Comparison of ENCODE assay signal across 17 cellular contexts in the genomic region with DNA sequence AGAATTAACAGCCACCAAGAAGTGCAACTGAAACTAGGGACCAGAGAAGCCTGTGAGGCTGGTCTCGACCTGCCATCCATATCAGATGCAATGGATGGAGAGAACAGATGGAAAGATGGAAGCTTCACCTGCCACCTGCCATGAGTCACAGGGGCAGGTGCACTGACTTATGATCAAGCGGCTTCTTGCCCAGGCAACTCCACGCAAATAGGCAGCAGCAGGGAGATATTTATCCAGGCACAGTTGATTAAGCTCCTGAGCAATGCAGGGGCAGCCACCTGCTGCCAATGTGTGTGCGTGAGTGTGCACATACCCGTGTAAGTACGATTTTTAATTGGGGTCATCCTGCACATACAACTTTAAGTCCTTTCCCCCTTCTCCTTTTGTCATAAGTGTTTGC.
DNase-seq lines count a peak whose midpoint lies in the region; ATAC-seq and TF ChIP-seq lines count a peak whose summit lies in the region.
"Had no signal": no experiment of that assay in that cellular context is flagged by ENCODE, and none has a peak within 500 bp of the region (broad histone marks: within the 10 kb centered on the region; RNA-seq: fewer than 3 reads in every experiment).

No MANE protein-coding gene starts in this region.

- TF ChIP-seq CTCF in mammary epithelial cell (conservative IDR thresholded peaks at IDR 0.05 in 1 of 2, IDR thresholded peaks at IDR 0.05 in 1 of 2; ENCODE audit: extremely low read depth in 1 of 2, insufficient read depth in 1 of 2, low read depth in 1 of 2, low read length in 2 of 2): no peak
- no peak for TF ChIP-seq CTCF in MCF 10A (IDR thresholded peaks at IDR 0.05; ENCODE audit: unreplicated experiment)

- no peak overlapping the region for H3K27ac Mint-ChIP-seq in MCF 10A (ENCODE audit: low read depth, unreplicated experiment)
- H3K27ac Mint-ChIP-seq: activated naive CD8-positive, alpha-beta T cell treated with anti-CD3 and anti-CD28 coated beads, Interleukin-2, amount 50 U/mL, for 24 hours; activated T-cell treated with anti-CD3 and anti-CD28 coated beads, Interleukin-2, amount 50 U/mL, for 72 hours had no signal

- in situ Hi-C loops in mammary epithelial cell (cut with MboI; ENCODE audit: low sequenced_read_pairs in 2 of 2): no loop called here

- H2AFZ ChIP-seq in mammary epithelial cell (ENCODE audit: low read depth, low read length): no peak overlapping the region
- H2AFZ ChIP-seq: parathyroid adenoma had no signal

- no peaks in the 10 kb centered on the region for H3K27me3 ChIP-seq in mammary epithelial cell (ENCODE audit: insufficient read depth, low read length)
- H3K27me3 ChIP-seq: BLaER1 treated with 17β-estradiol and CSF1 and Interleukin-3, amounts not matched to agents 10 nM and 100 nM had no signal

- no peak overlapping the region for H3K4me2 ChIP-seq in mammary epithelial cell (ENCODE audit: insufficient read depth, low read depth, low read length)
- H3K4me2 ChIP-seq: BLaER1 treated with 17β-estradiol and CSF1 and Interleukin-3, amounts not matched to agents 10 nM and 100 nM had no signal

- no peaks in the 10 kb centered on the region for H3K36me3 ChIP-seq in mammary epithelial cell (ENCODE audit: insufficient read depth, low read length)
- H3K36me3 ChIP-seq: BLaER1 treated with 17β-estradiol and CSF1 and Interleukin-3, amounts not matched to agents 10 nM and 100 nM; upper lobe of right lung had no signal

- DNase-seq in mammary epithelial cell: peak; percentile 39
- DNase-seq in MCF 10A (ENCODE audit: unreplicated experiment): no peak
- DNase-seq in NCI-H2171 (lab: John Stamatoyannopoulos, UW): peak; percentile 94
- DNase-seq in SW480 (ENCODE audit: low spot score): peak; percentile 64
- peak; percentile 57 for DNase-seq in ureter (ENCODE audit: low spot score)
- no peak for DNase-seq in activated CD8-positive, alpha-beta memory T cell treated with anti-CD3 and anti-CD28 coated beads, Interleukin-2, amount 50 U/mL, for 48 hours
- DNase-seq in stimulated activated CD4-positive, alpha-beta T cell treated with anti-CD3 and anti-CD28 coated beads, Interleukin-4, amount 100 ng/mL, for 4 hours: no peak
- DNase-seq: activated CD4-positive, alpha-beta T cell treated with anti-CD3 and anti-CD28 coated beads, Interleukin-2, amount 50 U/mL, for 48 hours; activated naive CD8-positive, alpha-beta T cell treated with anti-CD3 and anti-CD28 coated beads, Interleukin-2, amount 50 U/mL, for 24 hours; activated T-cell treated with anti-CD3 and anti-CD28 coated beads, Interleukin-2, amount 50 U/mL, for 72 hours; MM.1S; stimulated activated naive CD4-positive, alpha-beta T cell treated with Interleukin-2 at 50 U/mL for 16 hours; upper lobe of right lung had no signal

- no peak overlapping the region for H3K4me3 Mint-ChIP-seq in MCF 10A (ENCODE audit: unreplicated experiment)
- H3K4me3 Mint-ChIP-seq: activated naive CD8-positive, alpha-beta T cell treated with anti-CD3 and anti-CD28 coated beads, Interleukin-2, amount 50 U/mL, for 24 hours; activated T-cell treated with anti-CD3 and anti-CD28 coated beads, Interleukin-2, amount 50 U/mL, for 72 hours had no signal

- no peak overlapping the region for H3K9ac ChIP-seq in mammary epithelial cell (ENCODE audit: insufficient read depth, low read length)
- H3K9ac ChIP-seq: BLaER1 treated with 17β-estradiol and CSF1 and Interleukin-3, amounts not matched to agents 10 nM and 100 nM; parathyroid adenoma had no signal

- H3K9me3 ChIP-seq in mammary epithelial cell (replicated peaks; ENCODE audit: insufficient read depth, low read length): no peaks in the 10 kb centered on the region
- H3K9me3 ChIP-seq: upper lobe of right lung had no signal

- WGBS in mammary epithelial cell (ENCODE audit: low coverage, missing lambda C conversion rate): 74% methylated on average over 6 of the region's 6 CpGs

- dilution Hi-C loops in mammary epithelial cell (cut with HindIII; ENCODE audit: low sequenced_read_pairs): no loop called here

- no peaks in the 10 kb centered on the region for H3K36me3 Mint-ChIP-seq in MCF 10A (ENCODE audit: insufficient read depth, unreplicated experiment)

- no peak overlapping the region for H3K4me3 ChIP-seq in mammary epithelial cell (replicated peaks in 1 of 3; ENCODE audit: insufficient read depth in 1 of 3, low read depth in 2 of 3, low read length in 3 of 3)
- H3K4me3 ChIP-seq: BLaER1 treated with 17β-estradiol and CSF1 and Interleukin-3, amounts not matched to agents 10 nM and 100 nM; skin epidermis; upper lobe of right lung had no signal

- H3K4me1 ChIP-seq in mammary epithelial cell (ENCODE audit: insufficient read depth, low read length): no peaks in the 10 kb centered on the region
- H3K4me1 ChIP-seq: parathyroid adenoma, upper lobe of right lung had no signal

- CTCF ChIA-PET in mammary epithelial cell (lab: Charles Lee; ENCODE audit: low non-redundant PET): no interaction called here
- CTCF ChIA-PET in MCF 10A (lab: Yijun Ruan, JAX): interaction anchor here (0.6 kb wide), 1 partner anchor 70 kb away, joined by 6 read pairs; no protein-coding TSS in a partner anchor

- H3K27me3 Mint-ChIP-seq in MCF 10A (ENCODE audit: insufficient read depth, unreplicated experiment): no peaks in the 10 kb centered on the region

- intact Hi-C loops in mammary epithelial cell (cut with micrococcal nuclease) (no loop called here), MCF 10A (cut with micrococcal nuclease) (no loop called here)

- H3K9me3 Mint-ChIP-seq in MCF 10A (ENCODE audit: unreplicated experiment): no peaks in the 10 kb centered on the region
- H3K9me3 Mint-ChIP-seq: activated naive CD8-positive, alpha-beta T cell treated with anti-CD3 and anti-CD28 coated beads, Interleukin-2, amount 50 U/mL, for 24 hours; activated T-cell treated with anti-CD3 and anti-CD28 coated beads, Interleukin-2, amount 50 U/mL, for 72 hours had no signal

- peaks cover 6% of the 10 kb centered on the region for H3K4me1 Mint-ChIP-seq in MCF 10A (ENCODE audit: insufficient read depth, unreplicated experiment)
- H3K4me1 Mint-ChIP-seq: activated naive CD8-positive, alpha-beta T cell treated with anti-CD3 and anti-CD28 coated beads, Interleukin-2, amount 50 U/mL, for 24 hours had no signal

- no peaks in the 10 kb centered on the region for H3K79me2 ChIP-seq in mammary epithelial cell (ENCODE audit: insufficient read depth, low read length)
- H3K79me2 ChIP-seq: parathyroid adenoma had no signal

- H3K27ac ChIP-seq in mammary epithelial cell (ENCODE audit: insufficient read depth, low read depth, low read length): no peak overlapping the region
- H3K27ac ChIP-seq: BLaER1 treated with 17β-estradiol and CSF1 and Interleukin-3, amounts not matched to agents 10 nM and 100 nM; parathyroid adenoma; skin epidermis; upper lobe of right lung had no signal

- BruUV-seq in mammary epithelial cell (replicated peaks; lab: Mats Ljungman, UMichigan) (no TSS peak), MCF 10A (replicated peaks; lab: Mats Ljungman, UMichigan) (no TSS peak)

- no peak for ATAC-seq in GM21526 (IDR thresholded peaks at IDR 0.05; ENCODE audit: low FRiP score, unreplicated experiment)
- ATAC-seq: activated naive CD8-positive, alpha-beta T cell treated with anti-CD3 and anti-CD28 coated beads, Interleukin-2, amount 50 U/mL, for 24 hours; activated T-cell treated with anti-CD3 and anti-CD28 coated beads, Interleukin-2, amount 50 U/mL, for 72 hours; upper lobe of right lung had no signal

- POLR2A ChIA-PET in MCF 10A (lab: Yijun Ruan, JAX): no interaction called here

- H4K20me1 ChIP-seq in mammary epithelial cell (ENCODE audit: insufficient read depth, low read length): no peaks in the 10 kb centered on the region
- H4K20me1 ChIP-seq: BLaER1 treated with 17β-estradiol and CSF1 and Interleukin-3, amounts not matched to agents 10 nM and 100 nM had no signal

Comparison
In these comparisons a context has a peak if more than half of its experiments do, and no peak if none do; other contexts are left out.
1. DNase-seq: peak in mammary epithelial cell (single experiment), NCI-H2171 (single experiment), SW480 (single experiment) and ureter (single experiment); none in MCF 10A (single experiment), activated CD8-positive, alpha-beta memory T cell treated with anti-CD3 and anti-CD28 coated beads, Interleukin-2, amount 50 U/mL, for 48 hours (single experiment) and stimulated activated CD4-positive, alpha-beta T cell treated with anti-CD3 and anti-CD28 coated beads, Interleukin-4, amount 100 ng/mL, for 4 hours (0 of 2).